In genomic region chr16:58503863-58504688, GRCh38 we compare ENCODE assay signal across 1 cellular context.
A peak's percentile ranks its signal among the peaks of the same experiment; 100 is the strongest.
TF ChIP-seq lines count a peak whose summit lies in the region.

No MANE protein-coding gene starts in this region.

TF ChIP-seq in H1, 55 proteins besides CTCF, POLR2A, EP300 and RAD21:
- TF ChIP-seq RFX5 (IDR thresholded peaks at IDR 0.05; ENCODE audit: borderline replicate concordance, low read depth, low read length) (no peak), TCF12 (IDR thresholded peaks at IDR 0.05; ENCODE audit: low read depth, low read length) (no peak), POLR2AphosphoS5 (IDR thresholded peaks at IDR 0.05; ENCODE audit: low read depth, low read length) (0 out of 2 replicates have a peak, but pooled peaks have one; percentile 5), TAF1 (IDR thresholded peaks at IDR 0.05; ENCODE audit: low read depth, low read length) (no peak)
